Comparison of ENCODE assay signal across 8 cellular contexts in genomic region chr11:118530180-118530682, GRCh38. TPM values are rescaled to one million over a fixed set of nuclear protein-coding genes. Genes with fewer than 3 reads are reported as not detected.
DNase-seq lines count a peak whose midpoint lies in the region; ATAC-seq, FAIRE-seq and TF ChIP-seq lines count a peak whose summit lies in the region.

No MANE protein-coding gene starts in this region.

- H3K9me3 ChIP-seq in iPS DF 6.9 (ENCODE audit: control insufficient read depth, insufficient read depth, low read length) (no peaks in the 10 kb centered on the region), small intestine (ENCODE audit: control insufficient read depth, low read depth) (no peaks in the 10 kb centered on the region)

- H3K4me3 ChIP-seq in Jurkat, Clone E6-1 (ENCODE audit: low read length) = peak overlapping the region; percentile 71
- H3K4me3 ChIP-seq in iPS DF 6.9 (ENCODE audit: low read length) = peak overlapping the region; percentile 63
- peak overlapping the region; percentile 50 to 83 for H3K4me3 ChIP-seq in small intestine (ENCODE audit: low read depth in 1 of 2, low read length in 2 of 2)

- peaks cover 2% of the 10 kb centered on the region for H3K36me3 Mint-ChIP-seq in activated CD8-positive, alpha-beta T cell treated with anti-CD3 and anti-CD28 coated beads for 36 hours (ENCODE audit: low read depth)

- H3K27me3 Mint-ChIP-seq in activated CD8-positive, alpha-beta T cell treated with anti-CD3 and anti-CD28 coated beads for 36 hours = no peaks in the 10 kb centered on the region

- no peaks in the 10 kb centered on the region for H3K27me3 ChIP-seq in iPS DF 6.9 (ENCODE audit: control insufficient read depth, insufficient read depth, low read length)
- H3K27me3 ChIP-seq in small intestine (ENCODE audit: control insufficient read depth in 2 of 2, insufficient read depth in 2 of 2, low read length in 2 of 2) = no peaks in the 10 kb centered on the region

- no peak for TF ChIP-seq CTCF in activated CD8-positive, alpha-beta T cell treated with anti-CD3 and anti-CD28 coated beads for 36 hours (IDR thresholded peaks at IDR 0.05)

- peak overlapping the region; percentile 66 for H3K27ac Mint-ChIP-seq in activated CD8-positive, alpha-beta T cell treated with anti-CD3 and anti-CD28 coated beads for 36 hours

- no CpG with 5 or more reads among the region's 31 CpGs for WGBS in iPS DF 6.9 (ENCODE audit: insufficient coverage, insufficient read length)
- WGBS in small intestine, 3 donors = 2 to 5% (median 4%) methylated on average over 18 to 31 of the region's 31 CpGs

- CTCF ChIA-PET in activated CD8-positive, alpha-beta T cell treated with anti-CD3 and anti-CD28 coated beads for 36 hours (lab: Charles Lee) = interaction anchor here (0.5 to 1.4 kb wide), 7 partner anchors 42 to 285 kb away, joined by 3 to 6 read pairs (median 3); partner anchors contain the start of gene ARCN1

- POLR2A ChIA-PET in activated CD8-positive, alpha-beta T cell treated with anti-CD3 and anti-CD28 coated beads for 36 hours (lab: Charles Lee) = interaction anchor here (0.6 to 1.1 kb wide), 5 partner anchors 14 to 133 kb away, joined by 3 to 4 read pairs (median 3); no protein-coding TSS in a partner anchor

- in situ Hi-C loops in KBM-7 (cut with MboI; ENCODE audit: low pct_unique_long_range_greater_than_20kb, low sequenced_read_pairs) = no loop called here

- intact Hi-C loops in activated CD8-positive, alpha-beta T cell treated with anti-CD3 and anti-CD28 coated beads for 36 hours (cut with micrococcal nuclease) = no loop called here

- peak overlapping the region; percentile 96 for H3K4me3 Mint-ChIP-seq in activated CD8-positive, alpha-beta T cell treated with anti-CD3 and anti-CD28 coated beads for 36 hours

- H3K9me3 Mint-ChIP-seq in activated CD8-positive, alpha-beta T cell treated with anti-CD3 and anti-CD28 coated beads for 36 hours = no peaks in the 10 kb centered on the region

- FAIRE-seq in small intestine (lab: Jason Lieb, UNC) = no peak

- peaks cover 28% of the 10 kb centered on the region for H3K4me1 Mint-ChIP-seq in activated CD8-positive, alpha-beta T cell treated with anti-CD3 and anti-CD28 coated beads for 36 hours (ENCODE audit: low read depth)

- H3K36me3 ChIP-seq in iPS DF 6.9 (ENCODE audit: control insufficient read depth, insufficient read depth, low read length) (no peaks in the 10 kb centered on the region; the same call in 1 of the 2 replicates), small intestine (ENCODE audit: control insufficient read depth in 2 of 2, insufficient read depth in 2 of 2, low read length in 2 of 2) (no peaks in the 10 kb centered on the region)

- ATAC-seq in activated CD8-positive, alpha-beta T cell treated with anti-CD3 and anti-CD28 coated beads for 36 hours = no peak
- ATAC-seq in HG02973 (IDR thresholded peaks at IDR 0.05; ENCODE audit: unreplicated experiment) = no peak

- H3K4me1 ChIP-seq in iPS DF 6.9 (ENCODE audit: control insufficient read depth, insufficient read depth, low read length) (peaks cover 3% of the 10 kb centered on the region), small intestine (ENCODE audit: control insufficient read depth in 2 of 2, insufficient read depth in 1 of 2, low read depth in 1 of 2, low read length in 1 of 2) (peaks cover 3 to 9% of the 10 kb centered on the region in 2 donors)

- DNase-seq in DMS79 (lab: John Stamatoyannopoulos, UW) (peak; percentile 95), iPS DF 6.9 (ENCODE audit: low read depth, low spot score) (no peak), small intestine (peak; percentile 93), nucleus accumbens (lab: John Stamatoyannopoulos, UW) (no peak), KBM-7 (no peak)
- no peak for DNase-seq in Jurkat, Clone E6-1 (ENCODE audit: low read depth, low spot score)
- no peak for DNase-seq in activated CD8-positive, alpha-beta T cell treated with anti-CD3 and anti-CD28 coated beads for 36 hours

- H3K27ac ChIP-seq in iPS DF 6.9 (ENCODE audit: low read length) = no peak overlapping the region
- H3K27ac ChIP-seq in small intestine (ENCODE audit: low read depth in 1 of 2, low read length in 1 of 2) = peak overlapping the region; percentile 90 to 96

RNA-seq across cellular contexts. Expression of gene TMEM25, which starts 0.8 kb away (rescaled TPM):
- polyA plus RNA-seq in Jurkat, Clone E6-1 (2012; ENCODE audit: insufficient read depth, insufficient read length) = 11.4 TPM
- 10 to 100 TPM in 1 of 2 experiments, 1 to 10 TPM in 1; 9.8 to 15.0 TPM for total RNA-seq in activated CD8-positive, alpha-beta T cell treated with anti-CD3 and anti-CD28 coated beads for 36 hours
- 100 to 1,000 TPM in 2 of 3 donors, 10 to 100 TPM in 1; 49.7 to 128 (median 103) TPM for polyA plus RNA-seq in small intestine

RNA-seq across cellular contexts. Expression of gene TTC36, which starts 3.0 kb away (rescaled TPM):
- polyA plus RNA-seq in Jurkat, Clone E6-1 (2012; ENCODE audit: insufficient read depth, insufficient read length) = 1.2 TPM
- total RNA-seq in activated CD8-positive, alpha-beta T cell treated with anti-CD3 and anti-CD28 coated beads for 36 hours = under 1 TPM; 0.36 to 0.43 TPM
- 10 to 100 TPM in 2 of 3 donors, 1 to 10 TPM in 1; 3.4 to 91.3 (median 26.6) TPM for polyA plus RNA-seq in small intestine

RNA-seq across cellular contexts. Expression of gene IFT46, which starts 35.5 kb away (rescaled TPM):
- polyA plus RNA-seq in Jurkat, Clone E6-1 (2012; ENCODE audit: insufficient read depth, insufficient read length) = 15.1 TPM
- total RNA-seq in activated CD8-positive, alpha-beta T cell treated with anti-CD3 and anti-CD28 coated beads for 36 hours = 10 to 100 TPM; 14.9 to 16.0 TPM
- 1 to 10 TPM; 5.8 to 9.5 (median 7.3) TPM for polyA plus RNA-seq in small intestine

RNA-seq across cellular contexts. Expression of gene ARCN1, which starts 42.0 kb away (rescaled TPM):
- 114 TPM for polyA plus RNA-seq in Jurkat, Clone E6-1 (2012; ENCODE audit: insufficient read depth, insufficient read length)
- 100 to 1,000 TPM; 134 to 135 TPM for total RNA-seq in activated CD8-positive, alpha-beta T cell treated with anti-CD3 and anti-CD28 coated beads for 36 hours
- polyA plus RNA-seq in small intestine = 100 to 1,000 TPM in 2 of 3 donors, 10 to 100 TPM in 1; 79.7 to 125 (median 103) TPM

Comparison
In these comparisons a context has a peak if more than half of its experiments do, and no peak if none do; other contexts are left out.
1. DNase-seq: peak in DMS79 (single experiment) and small intestine (single experiment); none in Jurkat, Clone E6-1 (single experiment), activated CD8-positive, alpha-beta T cell treated with anti-CD3 and anti-CD28 coated beads for 36 hours (single experiment), iPS DF 6.9 (single experiment), nucleus accumbens (0 of 56) and KBM-7 (single experiment).
2. Peak in every context shown above with its lines, with median percentiles within 50 percentile points of each other: H3K4me3 ChIP-seq.